8 cellular contexts compared by ENCODE assay signal in genomic region chr9:122264360-122265264, GRCh38. TPM values are rescaled to one million over a fixed set of nuclear protein-coding genes. Genes with fewer than 3 reads are reported as not detected.
DNase-seq lines count a peak whose midpoint lies in the region; ATAC-seq and TF ChIP-seq lines count a peak whose summit lies in the region.

Gene MRRF (plus strand): TSS chr9:122264882. CDS start chr9:122270892, 6,010 bp downstream.
Gene RBM18 (minus strand): TSS chr9:122264840. CDS start chr9:122261492, 3,348 bp downstream.

- peak; percentile 84 for ATAC-seq in GM19043 (IDR thresholded peaks at IDR 0.05; ENCODE audit: low read depth, unreplicated experiment)
- peak; percentile 86 for ATAC-seq in HG03354 (IDR thresholded peaks at IDR 0.05; ENCODE audit: poor library complexity, severe bottlenecking, unreplicated experiment)

- peak within 1 kb of the TSS; percentile 82 for H3K27ac ChIP-seq in colonic mucosa
- peak within 1 kb of the TSS; percentile 96 for H3K27ac ChIP-seq in layer of hippocampus (ENCODE audit: low read depth, low read length)

- H3K36me3 ChIP-seq in colonic mucosa = peaks cover 6% of the 10 kb centered on the region

- H3K4me1 ChIP-seq in colonic mucosa = no peaks in the 10 kb centered on the region

- no peak for TF ChIP-seq CTCF in colonic mucosa (IDR thresholded peaks at IDR 0.05)

- intact Hi-C loops in colonic mucosa (cut with DNase I) = no loop called here

- H3K27me3 ChIP-seq in colonic mucosa (no peaks in the 10 kb centered on the region), layer of hippocampus (ENCODE audit: control insufficient read depth, insufficient read depth, low read length) (no peaks in the 10 kb centered on the region)

- H3K9ac ChIP-seq in colonic mucosa (ENCODE audit: low read depth in 2 of 2, low read length in 2 of 2) = peak within 1 kb of the TSS; percentile 88 to 96

- H3K9me3 ChIP-seq in colonic mucosa = no peaks in the 10 kb centered on the region

- peak within 1 kb of the TSS; percentile 66 for H3K4me3 ChIP-seq in colonic mucosa

- DNase-seq in Ammon's horn (ENCODE audit: low spot score) (peak; percentile 95), NCI-H510A (lab: John Stamatoyannopoulos, UW) (peak; percentile 80), colonic mucosa (peak; percentile 89)
- peak; percentile 92 for DNase-seq in activated CD4-positive, alpha-beta T cell treated with anti-CD3 and anti-CD28 coated beads for 48 hours
- DNase-seq in stimulated activated CD4-positive, alpha-beta T cell treated with anti-CD3 and anti-CD28 coated beads, Interleukin-1b, Interleukin-23, amount 100 ng/mL, for 24 hours (ENCODE audit: low read depth in 4 of 4, low spot score in 1 of 4) = peak; percentile 72 to 89 (median 78)

RNA-seq across cellular contexts. Expression of gene MRRF, which starts in this region (rescaled TPM):
- total RNA-seq in colonic mucosa = 10 to 100 TPM; 53.3 to 70.8 TPM

RNA-seq across cellular contexts. Expression of gene RBM18, which starts in this region (rescaled TPM):
- 10 to 100 TPM; 21.5 TPM for total RNA-seq in colonic mucosa

Comparison
In these comparisons a context has a peak if more than half of its experiments do, and no peak if none do; other contexts are left out.
1. Peak in every context shown above with its lines: DNase-seq, ATAC-seq, H3K4me3 ChIP-seq and H3K27ac ChIP-seq.